In the genomic region with DNA sequence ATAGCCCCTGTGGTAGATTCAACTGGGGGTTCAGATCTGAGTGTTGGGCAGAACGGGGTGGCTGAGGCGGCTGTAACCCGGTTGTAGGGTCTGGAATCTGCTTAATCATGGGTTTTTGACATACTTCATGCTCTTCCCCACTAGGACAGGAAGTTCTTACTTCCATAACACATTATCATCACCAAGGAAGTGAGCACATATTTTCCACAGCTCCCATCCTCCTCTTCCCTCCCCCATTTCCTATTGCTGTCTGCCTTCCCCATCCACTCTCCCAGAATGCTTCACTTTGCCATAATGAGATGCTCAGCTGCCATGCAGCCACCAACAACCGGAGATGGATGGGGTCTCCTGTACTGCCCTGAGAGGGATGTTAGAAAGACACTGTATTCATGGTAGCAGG, we compare ENCODE assay signal across 21 cellular contexts. TPM values are rescaled to one million over a fixed set of nuclear protein-coding genes. Genes with fewer than 3 reads are reported as not detected.
DNase-seq lines count a peak whose midpoint lies in the region; ATAC-seq and TF ChIP-seq lines count a peak whose summit lies in the region.
"Had no signal": no experiment of that assay in that cellular context is flagged by ENCODE, and none has a peak within 500 bp of the region (broad histone marks: within the 10 kb centered on the region; RNA-seq: fewer than 3 reads in every experiment).

No MANE protein-coding gene starts in this region.

- H3K27me3 Mint-ChIP-seq in stimulated activated memory B cell treated with anti-CD40 and anti-IgM and Interleukin-4, amounts not matched to agents 10 μg/mL and 1 μg/mL and 100 μg/mL, for 72 hours, result peaks cover 16% of the 10 kb centered on the region
- H3K27me3 Mint-ChIP-seq: IgD-negative memory B cell had no signal

- no peak overlapping the region for H3K27ac Mint-ChIP-seq in stimulated activated memory B cell treated with anti-CD40 and anti-IgM and Interleukin-4, amounts not matched to agents 10 μg/mL and 1 μg/mL and 100 μg/mL, for 72 hours
- H3K27ac Mint-ChIP-seq: activated CD8-positive, alpha-beta memory T cell treated with anti-CD3 and anti-CD28 coated beads, Interleukin-2, amount 10 ng/mL, durations not matched to agents 7 days and 5 days; activated naive CD4-positive, alpha-beta T cell treated with anti-CD3 and anti-CD28 coated beads, Interleukin-2, amount 50 U/mL, for 72 hours; CD4-positive, alpha-beta memory T cell; IgD-negative memory B cell had no signal

- DNase-seq in A673 (ENCODE audit: low spot score), result peak; percentile 18
- peak; percentile 17 for DNase-seq in OCI-M1 (lab: John Stamatoyannopoulos, UW)
- peak; percentile 42 for DNase-seq in foreskin melanocyte
- DNase-seq in islet precursor cell, result no peak
- no peak for DNase-seq in HEK293T (ENCODE audit: extremely low spot score)
- DNase-seq in NCI-H1105 (lab: John Stamatoyannopoulos, UW), result no peak
- DNase-seq: activated CD8-positive, alpha-beta memory T cell treated with anti-CD3 and anti-CD28 coated beads, Interleukin-2, amount 10 ng/mL, durations not matched to agents 7 days and 5 days; CD4-positive, alpha-beta memory T cell; GDM1; heart left ventricle; left ventricle myocardium superior; naive thymus-derived CD8-positive, alpha-beta T cell; NCI-H187; NCI-H526; SHP77; stimulated activated naive CD4-positive, alpha-beta T cell treated with Interleukin-2 at 50 U/mL for 16 hours had no signal

- H4K20me1 ChIP-seq in BLaER1 treated with 17β-estradiol and CSF1 and Interleukin-3, amounts not matched to agents 10 nM and 100 nM, result no peaks in the 10 kb centered on the region

- H3K4me1 ChIP-seq in A673 (ENCODE audit: insufficient read depth, low read length, poor library complexity, severe bottlenecking), result no peaks in the 10 kb centered on the region
- peaks cover 0 to 18% (median 9%) of the 10 kb centered on the region in 10 experiments; a peak in 16 of 20 replicates for H3K4me1 ChIP-seq in BLaER1 treated with 17β-estradiol and CSF1 and Interleukin-3, amounts not matched to agents 10 nM and 100 nM
- H3K4me1 ChIP-seq: heart left ventricle had no signal

- H3K27ac ChIP-seq in A673 (ENCODE audit: low read depth, low read length, poor library complexity, severe bottlenecking), result no peak overlapping the region
- peak overlapping the region in 3 of 11 experiments; percentile 14 to 30 (median 26); a peak in 2 of 22 replicates for H3K27ac ChIP-seq in BLaER1 treated with 17β-estradiol and CSF1 and Interleukin-3, amounts not matched to agents 10 nM and 100 nM
- H3K27ac ChIP-seq: heart left ventricle had no signal

- POLR2A ChIA-PET in A673 (lab: Charles Lee; ENCODE audit: low non-redundant PET) (no interaction called here), HEK293T (lab: Yijun Ruan, JAX) (no interaction called here)

- H3K4me1 Mint-ChIP-seq in stimulated activated memory B cell treated with anti-CD40 and anti-IgM and Interleukin-4, amounts not matched to agents 10 μg/mL and 1 μg/mL and 100 μg/mL, for 72 hours, result no peaks in the 10 kb centered on the region
- H3K4me1 Mint-ChIP-seq: activated CD8-positive, alpha-beta memory T cell treated with anti-CD3 and anti-CD28 coated beads, Interleukin-2, amount 10 ng/mL, durations not matched to agents 7 days and 5 days; IgD-negative memory B cell; naive thymus-derived CD8-positive, alpha-beta T cell had no signal

- no peaks in the 10 kb centered on the region for H3K36me3 ChIP-seq in A673 (ENCODE audit: insufficient read depth, low read length, poor library complexity, severe bottlenecking)
- H3K36me3 ChIP-seq in BLaER1 treated with 17β-estradiol and CSF1 and Interleukin-3, amounts not matched to agents 10 nM and 100 nM, result no peaks in the 10 kb centered on the region
- H3K36me3 ChIP-seq: heart left ventricle had no signal

- no TSS peak for BruUV-seq in A673 (replicated peaks; lab: Mats Ljungman, UMichigan)

- no peak overlapping the region for H3K4me3 ChIP-seq in A673 (ENCODE audit: low read depth, low read length, poor library complexity, severe bottlenecking)
- no peak overlapping the region for H3K4me3 ChIP-seq in BLaER1 treated with 17β-estradiol and CSF1 and Interleukin-3, amounts not matched to agents 10 nM and 100 nM
- H3K4me3 ChIP-seq: heart left ventricle had no signal

- H3K9ac ChIP-seq in BLaER1 treated with 17β-estradiol and CSF1 and Interleukin-3, amounts not matched to agents 10 nM and 100 nM, result no peak overlapping the region

- no peaks in the 10 kb centered on the region for H3K36me3 Mint-ChIP-seq in stimulated activated memory B cell treated with anti-CD40 and anti-IgM and Interleukin-4, amounts not matched to agents 10 μg/mL and 1 μg/mL and 100 μg/mL, for 72 hours
- H3K36me3 Mint-ChIP-seq: activated CD8-positive, alpha-beta memory T cell treated with anti-CD3 and anti-CD28 coated beads, Interleukin-2, amount 10 ng/mL, durations not matched to agents 7 days and 5 days; activated naive CD4-positive, alpha-beta T cell treated with anti-CD3 and anti-CD28 coated beads, Interleukin-2, amount 50 U/mL, for 72 hours; CD4-positive, alpha-beta memory T cell; IgD-negative memory B cell; naive thymus-derived CD8-positive, alpha-beta T cell had no signal

- CTCF ChIA-PET in A673 (lab: Charles Lee), result no interaction called here
- CTCF ChIA-PET in HEK293T (lab: Yijun Ruan, JAX), result no interaction called here

- no peak for TF ChIP-seq CTCF in A673 (conservative IDR thresholded peaks at IDR 0.05; ENCODE audit: low read depth, low read length)

- no peak overlapping the region for H3K4me3 Mint-ChIP-seq in stimulated activated memory B cell treated with anti-CD40 and anti-IgM and Interleukin-4, amounts not matched to agents 10 μg/mL and 1 μg/mL and 100 μg/mL, for 72 hours
- H3K4me3 Mint-ChIP-seq: activated CD8-positive, alpha-beta memory T cell treated with anti-CD3 and anti-CD28 coated beads, Interleukin-2, amount 10 ng/mL, durations not matched to agents 7 days and 5 days; CD4-positive, alpha-beta memory T cell; naive thymus-derived CD8-positive, alpha-beta T cell had no signal

- H3K4me2 ChIP-seq in BLaER1 treated with 17β-estradiol and CSF1 and Interleukin-3, amounts not matched to agents 10 nM and 100 nM, result peak overlapping the region in 7 of 11 experiments; percentile 31 to 74 (median 58); a peak in 14 of 22 replicates

- no peaks in the 10 kb centered on the region for H3K9me3 Mint-ChIP-seq in stimulated activated memory B cell treated with anti-CD40 and anti-IgM and Interleukin-4, amounts not matched to agents 10 μg/mL and 1 μg/mL and 100 μg/mL, for 72 hours
- H3K9me3 Mint-ChIP-seq: activated naive CD4-positive, alpha-beta T cell treated with anti-CD3 and anti-CD28 coated beads, Interleukin-2, amount 50 U/mL, for 72 hours; CD4-positive, alpha-beta memory T cell; IgD-negative memory B cell; naive thymus-derived CD8-positive, alpha-beta T cell had no signal

- no peak for ATAC-seq in stimulated activated memory B cell treated with anti-CD40 and anti-IgM and Interleukin-4, amounts not matched to agents 10 μg/mL and 1 μg/mL and 100 μg/mL, for 72 hours
- ATAC-seq: activated CD8-positive, alpha-beta memory T cell treated with anti-CD3 and anti-CD28 coated beads, Interleukin-2, amount 10 ng/mL, durations not matched to agents 7 days and 5 days; left ventricle myocardium superior; naive thymus-derived CD8-positive, alpha-beta T cell; sciatic nerve had no signal

- intact Hi-C loops in A673 (cut with micrococcal nuclease; ENCODE audit: unreplicated experiment), result no loop called here

- H3K27me3 ChIP-seq in A673 (replicated peaks; ENCODE audit: insufficient read depth, low read depth, low read length, poor library complexity), result no peaks in the 10 kb centered on the region
- no peaks in the 10 kb centered on the region for H3K27me3 ChIP-seq in BLaER1 treated with 17β-estradiol and CSF1 and Interleukin-3, amounts not matched to agents 10 nM and 100 nM
- H3K27me3 ChIP-seq: heart left ventricle had no signal

- H3K9me3 ChIP-seq in A673 (ENCODE audit: low read depth, low read length, poor library complexity, severe bottlenecking), result no peaks in the 10 kb centered on the region
- no peaks in the 10 kb centered on the region for H3K9me3 ChIP-seq in BLaER1 treated with 17β-estradiol and CSF1 and Interleukin-3, amounts not matched to agents 10 nM and 100 nM (replicated peaks in 1 of 11)
- H3K9me3 ChIP-seq: heart left ventricle had no signal

TF ChIP-seq in HEK293T, 16 proteins besides CTCF, POLR2A, EP300 and RAD21:
- TF ChIP-seq LEF1 (IDR thresholded peaks at IDR 0.05; ENCODE audit: borderline replicate concordance) (no peak), ZNF384 (IDR thresholded peaks at IDR 0.05) (no peak), CTBP1 (IDR thresholded peaks at IDR 0.05; ENCODE audit: borderline replicate concordance) (no peak), FOXM1 (IDR thresholded peaks at IDR 0.05; ENCODE audit: borderline replicate concordance) (no peak)
- TF ChIP-seq, protein P1, sequence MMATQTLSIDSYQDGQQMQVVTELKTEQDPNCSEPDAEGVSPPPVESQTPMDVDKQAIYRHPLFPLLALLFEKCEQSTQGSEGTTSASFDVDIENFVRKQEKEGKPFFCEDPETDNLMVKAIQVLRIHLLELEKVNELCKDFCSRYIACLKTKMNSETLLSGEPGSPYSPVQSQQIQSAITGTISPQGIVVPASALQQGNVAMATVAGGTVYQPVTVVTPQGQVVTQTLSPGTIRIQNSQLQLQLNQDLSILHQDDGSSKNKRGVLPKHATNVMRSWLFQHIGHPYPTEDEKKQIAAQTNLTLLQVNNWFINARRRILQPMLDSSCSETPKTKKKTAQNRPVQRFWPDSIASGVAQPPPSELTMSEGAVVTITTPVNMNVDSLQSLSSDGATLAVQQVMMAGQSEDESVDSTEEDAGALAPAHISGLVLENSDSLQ (IDR thresholded peaks at IDR 0.05), result no peak

RNA-seq across cellular contexts. Expression of gene DCUN1D4, which starts 6.4 kb away (rescaled TPM):
- 21.5 and 31.7 TPM in 2 replicates for total RNA-seq in A673 (2021)

Comparison
In these comparisons a context has a peak if more than half of its experiments do, and no peak if none do; other contexts are left out.
1. DNase-seq: peak in A673 (single experiment), OCI-M1 (single experiment) and foreskin melanocyte (single experiment); none in islet precursor cell (single experiment), HEK293T (single experiment) and NCI-H1105 (single experiment).